In genomic region chr1:84762664-84763063, GRCh38 we compare ENCODE assay signal across 22 cellular contexts.
DNase-seq lines count a peak whose midpoint lies in the region; ATAC-seq and TF ChIP-seq lines count a peak whose summit lies in the region.
"Had no signal": no experiment of that assay in that cellular context is flagged by ENCODE, and none has a peak within 500 bp of the region (broad histone marks: within the 10 kb centered on the region; RNA-seq: fewer than 3 reads in every experiment).

No MANE protein-coding gene starts in this region.

- no peak overlapping the region for H3K4me3 ChIP-seq in stomach
- H3K4me3 ChIP-seq: A549; BLaER1 treated with 17β-estradiol and CSF1 and Interleukin-3, amounts not matched to agents 10 nM and 100 nM; GM23248 had no signal

- no peak for TF ChIP-seq POLR2A in stomach (IDR thresholded peaks at IDR 0.05)

- TF ChIP-seq EP300 in stomach (IDR thresholded peaks at IDR 0.05), result no peak

- CTCF ChIA-PET in activated CD8-positive, alpha-beta T cell treated with anti-CD3 and anti-CD28 coated beads, Interleukin-2, amount 10 ng/mL, durations not matched to agents 7 days and 5 days (lab: Charles Lee), result interaction anchor here (0.7 to 2.1 kb wide), 6 partner anchors 9 to 182 kb away, joined by 3 to 12 read pairs (median 3); no protein-coding TSS in a partner anchor

- H3K9me3 Mint-ChIP-seq in brain, result peaks cover 3 to 9% (median 7%) of the 10 kb centered on the region in 5 experiments
- no peaks in the 10 kb centered on the region for H3K9me3 Mint-ChIP-seq in activated CD8-positive, alpha-beta T cell treated with anti-CD3 and anti-CD28 coated beads, Interleukin-2, amount 10 ng/mL, durations not matched to agents 7 days and 5 days (ENCODE audit: insufficient read depth)
- H3K9me3 Mint-ChIP-seq: CD14-positive monocyte; CD4-positive, alpha-beta T cell; CD8-positive, alpha-beta memory T cell had no signal

- 22 to 60% (median 41%) methylated on average over 5 of the region's 5 CpGs for WGBS in stomach, 5 donors

- H3K27ac Mint-ChIP-seq in brain, result peak overlapping the region in 3 of 5 experiments; percentile 23 to 70 (median 59)
- H3K27ac Mint-ChIP-seq in activated CD8-positive, alpha-beta T cell treated with anti-CD3 and anti-CD28 coated beads, Interleukin-2, amount 10 ng/mL, durations not matched to agents 7 days and 5 days, result no peak overlapping the region
- H3K27ac Mint-ChIP-seq: CD14-positive monocyte; CD4-positive, alpha-beta T cell had no signal

- ATAC-seq in left lobe of liver (peak; percentile 47), GM19324 (IDR thresholded peaks at IDR 0.05; ENCODE audit: low FRiP score, unreplicated experiment) (no peak), GM18868 (IDR thresholded peaks at IDR 0.05; ENCODE audit: unreplicated experiment) (no peak)
- no peak for ATAC-seq in activated CD8-positive, alpha-beta T cell treated with anti-CD3 and anti-CD28 coated beads, Interleukin-2, amount 10 ng/mL, durations not matched to agents 7 days and 5 days
- ATAC-seq: A549, HCT116 had no signal

- peaks cover 36% of the 10 kb centered on the region for H3K4me1 Mint-ChIP-seq in brain
- peaks cover 4% of the 10 kb centered on the region for H3K4me1 Mint-ChIP-seq in activated CD8-positive, alpha-beta T cell treated with anti-CD3 and anti-CD28 coated beads, Interleukin-2, amount 10 ng/mL, durations not matched to agents 7 days and 5 days (ENCODE audit: low read depth)

- H3K4me3 Mint-ChIP-seq in brain, result peak overlapping the region in 1 of 5 experiments; percentile 7
- H3K4me3 Mint-ChIP-seq in activated CD8-positive, alpha-beta T cell treated with anti-CD3 and anti-CD28 coated beads, Interleukin-2, amount 10 ng/mL, durations not matched to agents 7 days and 5 days, result no peak overlapping the region
- H3K4me3 Mint-ChIP-seq: CD14-positive monocyte; CD4-positive, alpha-beta T cell; CD8-positive, alpha-beta memory T cell; H9 had no signal

- no peak overlapping the region for H3K27ac ChIP-seq in stomach
- H3K27ac ChIP-seq: A549; BLaER1 treated with 17β-estradiol and CSF1 and Interleukin-3, amounts not matched to agents 10 nM and 100 nM; GM23248 had no signal

- no peaks in the 10 kb centered on the region for H3K9me3 ChIP-seq in stomach
- H3K9me3 ChIP-seq: A549; BE2C; BLaER1 treated with 17β-estradiol and CSF1 and Interleukin-3, amounts not matched to agents 10 nM and 100 nM had no signal

- no peaks in the 10 kb centered on the region for H3K36me3 Mint-ChIP-seq in brain
- no peaks in the 10 kb centered on the region for H3K36me3 Mint-ChIP-seq in activated CD8-positive, alpha-beta T cell treated with anti-CD3 and anti-CD28 coated beads, Interleukin-2, amount 10 ng/mL, durations not matched to agents 7 days and 5 days (ENCODE audit: low read depth)
- H3K36me3 Mint-ChIP-seq: CD14-positive monocyte; CD8-positive, alpha-beta memory T cell had no signal

- intact Hi-C loops in stomach (cut with DNase I; ENCODE audit: low total_unique reads), result no loop called here

- DNase-seq in NCI-H226 (peak; percentile 5), left lobe of liver (ENCODE audit: low spot score) (no peak), stomach (peak; percentile 36)
- no peak for DNase-seq in activated CD8-positive, alpha-beta T cell treated with anti-CD3 and anti-CD28 coated beads, Interleukin-2, amount 10 ng/mL, durations not matched to agents 7 days and 5 days
- DNase-seq: 8988T; ACHN; AML-193; BE2C; CD4-positive, alpha-beta T cell; CD8-positive, alpha-beta memory T cell; DMS53; DMS79 treated with DMSO at 0.1 percent for 48 hours; GF-D8; GM23248; H9 had no signal

- H3K4me1 ChIP-seq in stomach, result peaks cover 0 to 13% (median 7%) of the 10 kb centered on the region in 4 donors
- H3K4me1 ChIP-seq: A549, BE2C had no signal

- no peak for TF ChIP-seq CTCF in brain (conservative IDR thresholded peaks at IDR 0.05)
- no peak for TF ChIP-seq CTCF in stomach (IDR thresholded peaks at IDR 0.05)

- peaks cover 20% of the 10 kb centered on the region for H3K27me3 Mint-ChIP-seq in brain
- peaks cover 17% of the 10 kb centered on the region for H3K27me3 Mint-ChIP-seq in activated CD8-positive, alpha-beta T cell treated with anti-CD3 and anti-CD28 coated beads, Interleukin-2, amount 10 ng/mL, durations not matched to agents 7 days and 5 days (ENCODE audit: low read depth)

- H3K27me3 ChIP-seq in stomach, result peaks cover 0 to 15% (median 0%) of the 10 kb centered on the region in 3 donors
- H3K27me3 ChIP-seq: BE2C; BLaER1 treated with 17β-estradiol and CSF1 and Interleukin-3, amounts not matched to agents 10 nM and 100 nM had no signal

- H3K36me3 ChIP-seq in stomach, result no peaks in the 10 kb centered on the region
- H3K36me3 ChIP-seq: BE2C; BLaER1 treated with 17β-estradiol and CSF1 and Interleukin-3, amounts not matched to agents 10 nM and 100 nM had no signal

- POLR2A ChIA-PET in activated CD8-positive, alpha-beta T cell treated with anti-CD3 and anti-CD28 coated beads, Interleukin-2, amount 10 ng/mL, durations not matched to agents 7 days and 5 days (lab: Charles Lee), result no interaction called here

Comparison
In these comparisons a context has a peak if more than half of its experiments do, and no peak if none do; other contexts are left out.
1. DNase-seq: peak in NCI-H226 (single experiment) and stomach (single experiment); none in left lobe of liver (single experiment) and activated CD8-positive, alpha-beta T cell treated with anti-CD3 and anti-CD28 coated beads, Interleukin-2, amount 10 ng/mL, durations not matched to agents 7 days and 5 days (single experiment).